ENCODE assay signal across 29 cellular contexts in the genomic region with DNA sequence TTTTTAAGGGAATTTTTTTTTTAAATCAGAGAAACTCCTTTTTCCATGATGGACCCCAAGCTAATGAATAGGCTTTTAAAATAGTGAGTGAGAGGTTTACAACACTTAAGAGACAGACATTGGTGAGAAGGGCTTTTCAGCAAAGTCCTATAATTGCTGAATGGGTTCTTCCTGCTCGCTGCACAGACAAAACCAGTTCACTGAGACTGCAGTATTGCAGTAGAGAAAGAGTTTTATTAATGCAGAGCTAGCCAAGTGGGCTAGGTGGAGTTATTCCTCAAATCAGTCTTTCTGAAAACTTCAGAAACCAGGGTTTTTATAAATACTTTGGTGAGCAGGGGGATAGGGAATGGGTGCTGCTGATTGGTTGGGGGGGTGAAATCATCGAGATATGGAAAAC. TPM values are rescaled to one million over a fixed set of nuclear protein-coding genes. Genes with fewer than 3 reads are reported as not detected.
"Had no signal": no experiment of that assay in that cellular context is flagged by ENCODE, and none has a peak within 500 bp of the region (broad histone marks: within the 10 kb centered on the region; RNA-seq: fewer than 3 reads in every experiment).

No MANE protein-coding gene starts in this region.

- H3K36me3 ChIP-seq: brain microvascular endothelial cell had no signal

- H3K36me3 Mint-ChIP-seq: T-cell had no signal

- H3K27ac ChIP-seq: brain microvascular endothelial cell, KMS-11, SK-N-MC had no signal

- FAIRE-seq: TTC549 had no signal

- H3K4me3 ChIP-seq: MG63, SK-N-MC had no signal

- DNase-seq: activated B cell treated with CpG ODN at 0.5 μM for 24 hours; activated CD4-positive, alpha-beta T cell treated with anti-CD3 and anti-CD28 coated beads for 1 hour; activated CD4-positive, alpha-beta T cell treated with anti-CD3 and anti-CD28 coated beads, Interleukin-2, amount 10 ng/mL, durations not matched to agents 24 days and 14 days; activated CD4-positive, alpha-beta T cell treated with anti-CD3 and anti-CD28 coated beads, Interleukin-2, amount 50 U/mL, for 48 hours; activated CD8-positive, alpha-beta memory T cell treated with anti-CD3 and anti-CD28 coated beads, Interleukin-2, amount 10 ng/mL, durations not matched to agents 7 days and 5 days; activated effector memory CD4-positive, alpha-beta T cell treated with Interleukin-2 at 50 U/mL for 16 hours; activated naive CD4-positive, alpha-beta T cell; activated naive CD8-positive, alpha-beta T cell treated with anti-CD3 and anti-CD28 coated beads, Interleukin-2, amount 50 U/mL, for 24 hours; activated T-cell treated with anti-CD3 and anti-CD28 coated beads, Interleukin-2, amount 50 U/mL, for 24 hours; brain microvascular endothelial cell; MG63; MV-4-11; NCI-H1092 treated with DMSO at 0.1 percent for 48 hours; NCI-H1417 treated with DMSO at 0.1 percent for 48 hours; NCI-H1694; NCI-H2029; NCI-H345; NCI-H510A; NCI-H526 treated with DMSO at 0.1 percent for 48 hours; NCI-H82; T-cell; T-helper 2 cell; T1000 had no signal

- H3K27ac Mint-ChIP-seq: activated B cell treated with CpG ODN at 0.5 μM for 24 hours; activated CD4-positive, alpha-beta T cell treated with anti-CD3 and anti-CD28 coated beads, Interleukin-2, amount 10 ng/mL, durations not matched to agents 24 days and 14 days; activated CD8-positive, alpha-beta memory T cell treated with anti-CD3 and anti-CD28 coated beads, Interleukin-2, amount 10 ng/mL, durations not matched to agents 7 days and 5 days; activated naive CD4-positive, alpha-beta T cell treated with anti-CD3 and anti-CD28 coated beads, Interleukin-2, amount 50 U/mL, for 72 hours; activated naive CD8-positive, alpha-beta T cell treated with anti-CD3 and anti-CD28 coated beads, Interleukin-2, amount 50 U/mL, for 24 hours; activated T-cell treated with anti-CD3 and anti-CD28 coated beads, Interleukin-2, amount 50 U/mL, for 24 hours; activated T-helper 1 cell treated with anti-CD3 and anti-CD28 coated beads, Interleukin-12 subunit alpha, Interleukin-12 subunit beta, Interleukin-2, Interleukin-4 antibody, amounts not matched to agents 30 ng/mL and 10 ng/mL and 1 ng/mL, durations not matched to agents 14 hours and 24 hours and 36 hours; T-cell had no signal

- H3K27me3 ChIP-seq: brain microvascular endothelial cell, MG63 had no signal

- ATAC-seq: activated CD8-positive, alpha-beta memory T cell treated with anti-CD3 and anti-CD28 coated beads, Interleukin-2, amount 10 ng/mL, durations not matched to agents 7 days and 5 days; activated naive CD4-positive, alpha-beta T cell treated with anti-CD3 and anti-CD28 coated beads, Interleukin-2, amount 50 U/mL, for 72 hours; activated naive CD8-positive, alpha-beta T cell treated with anti-CD3 and anti-CD28 coated beads, Interleukin-2, amount 50 U/mL, for 24 hours; T-cell had no signal

- H3K9me3 Mint-ChIP-seq: activated naive CD8-positive, alpha-beta T cell treated with anti-CD3 and anti-CD28 coated beads, Interleukin-2, amount 50 U/mL, for 24 hours; activated T-helper 1 cell treated with anti-CD3 and anti-CD28 coated beads, Interleukin-12 subunit alpha, Interleukin-12 subunit beta, Interleukin-2, Interleukin-4 antibody, amounts not matched to agents 30 ng/mL and 10 ng/mL and 1 ng/mL, durations not matched to agents 14 hours and 24 hours and 36 hours had no signal

- H3K4me3 Mint-ChIP-seq: activated B cell treated with CpG ODN at 0.5 μM for 24 hours; activated CD4-positive, alpha-beta T cell treated with anti-CD3 and anti-CD28 coated beads, Interleukin-2, amount 10 ng/mL, durations not matched to agents 24 days and 14 days; activated CD8-positive, alpha-beta memory T cell treated with anti-CD3 and anti-CD28 coated beads, Interleukin-2, amount 10 ng/mL, durations not matched to agents 7 days and 5 days; activated naive CD8-positive, alpha-beta T cell treated with anti-CD3 and anti-CD28 coated beads, Interleukin-2, amount 50 U/mL, for 24 hours; activated T-cell treated with anti-CD3 and anti-CD28 coated beads, Interleukin-2, amount 50 U/mL, for 24 hours; activated T-helper 1 cell treated with anti-CD3 and anti-CD28 coated beads, Interleukin-12 subunit alpha, Interleukin-12 subunit beta, Interleukin-2, Interleukin-4 antibody, amounts not matched to agents 30 ng/mL and 10 ng/mL and 1 ng/mL, durations not matched to agents 14 hours and 24 hours and 36 hours; T-cell had no signal

RNA-seq across cellular contexts. Expression of a gene that starts 3.2 kb away (rescaled TPM):
- total RNA-seq: activated B cell treated with CpG ODN at 0.5 μM for 24 hours; activated CD4-positive, alpha-beta T cell treated with anti-CD3 and anti-CD28 coated beads, Interleukin-2, amount 10 ng/mL, durations not matched to agents 24 days and 14 days; activated CD8-positive, alpha-beta memory T cell treated with anti-CD3 and anti-CD28 coated beads, Interleukin-2, amount 10 ng/mL, durations not matched to agents 7 days and 5 days; activated T-helper 1 cell treated with anti-CD3 and anti-CD28 coated beads, Interleukin-12 subunit alpha, Interleukin-12 subunit beta, Interleukin-2, Interleukin-4 antibody, amounts not matched to agents 30 ng/mL and 10 ng/mL and 1 ng/mL, durations not matched to agents 14 hours and 24 hours and 36 hours; OCI-LY7 had no signal

RNA-seq across cellular contexts. Expression of a gene that starts 55.0 kb away (rescaled TPM):
- total RNA-seq: activated CD4-positive, alpha-beta T cell treated with anti-CD3 and anti-CD28 coated beads, Interleukin-2, amount 10 ng/mL, durations not matched to agents 24 days and 14 days; activated naive CD4-positive, alpha-beta T cell treated with anti-CD3 and anti-CD28 coated beads, Interleukin-2, amount 50 U/mL, for 72 hours; activated T-helper 1 cell treated with anti-CD3 and anti-CD28 coated beads, Interleukin-12 subunit alpha, Interleukin-12 subunit beta, Interleukin-2, Interleukin-4 antibody, amounts not matched to agents 30 ng/mL and 10 ng/mL and 1 ng/mL, durations not matched to agents 14 hours and 24 hours and 36 hours; OCI-LY7 had no signal
